ENCODE assay signal across 35 cellular contexts in the genomic region with DNA sequence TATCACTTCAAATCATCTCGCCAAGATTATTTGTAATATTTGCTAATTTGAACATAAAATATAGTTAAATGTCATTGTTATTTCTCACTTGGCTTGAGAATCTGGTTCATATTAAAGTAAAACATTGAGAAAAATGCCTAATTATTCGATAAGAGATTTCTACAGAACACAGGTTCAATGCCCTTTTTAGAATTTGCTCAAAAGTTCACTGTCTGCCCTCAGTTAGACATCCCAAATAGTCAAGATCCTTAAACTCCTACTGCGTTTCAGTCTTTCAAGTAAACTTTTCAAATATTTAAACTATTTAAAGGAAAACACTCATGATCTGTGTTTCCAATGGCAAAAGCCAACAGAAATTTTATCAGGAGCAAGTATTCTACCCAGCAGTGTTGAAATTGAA.
"Had no signal": no experiment of that assay in that cellular context is flagged by ENCODE, and none has a peak within 500 bp of the region (broad histone marks: within the 10 kb centered on the region; RNA-seq: fewer than 3 reads in every experiment).

No MANE protein-coding gene starts in this region.

- H3K27ac ChIP-seq: body of pancreas, brain microvascular endothelial cell, breast epithelium, VCaP had no signal

- H3K27me3 Mint-ChIP-seq: activated B cell treated with CpG ODN at 0.5 μM for 24 hours; activated CD4-positive, alpha-beta memory T cell treated with anti-CD3 and anti-CD28 coated beads for 36 hours; activated CD4-positive, alpha-beta T cell treated with anti-CD3 and anti-CD28 coated beads, Interleukin-2, amount 10 ng/mL, durations not matched to agents 24 days and 14 days; activated CD8-positive, alpha-beta T cell treated with anti-CD3 and anti-CD28 coated beads for 36 hours; activated naive CD8-positive, alpha-beta T cell treated with anti-CD3 and anti-CD28 coated beads for 36 hours had no signal

- H3K9me3 Mint-ChIP-seq: activated CD4-positive, alpha-beta T cell treated with anti-CD3 and anti-CD28 coated beads, Interleukin-2, amount 10 ng/mL, durations not matched to agents 24 days and 14 days; activated T-helper 1 cell treated with anti-CD3 and anti-CD28 coated beads, Interleukin-12 subunit alpha, Interleukin-12 subunit beta, Interleukin-2, Interleukin-4 antibody, amounts not matched to agents 30 ng/mL and 10 ng/mL and 1 ng/mL, durations not matched to agents 14 hours and 24 hours and 36 hours; T-helper 1 cell treated with Interleukin-12 subunit alpha and Interleukin-12 subunit beta and Interleukin-4 antibody, amounts not matched to agents 30 μg/mL and 1 μg/mL, for 36 hours; T-helper 2 cell treated with Interferon-gamma antibody and Interleukin-4, amounts not matched to agents 5 μg/mL and 100 μg/mL, for 36 hours had no signal

- H3K36me3 Mint-ChIP-seq: activated CD4-positive, alpha-beta memory T cell treated with anti-CD3 and anti-CD28 coated beads for 36 hours; activated naive CD4-positive, alpha-beta T cell treated with anti-CD3 and anti-CD28 coated beads, Interleukin-2, amount 50 U/mL, for 72 hours; activated naive CD8-positive, alpha-beta T cell treated with anti-CD3 and anti-CD28 coated beads for 36 hours had no signal

- H3K4me1 Mint-ChIP-seq: activated B cell treated with CpG ODN at 0.5 μM for 24 hours; activated CD4-positive, alpha-beta T cell treated with anti-CD3 and anti-CD28 coated beads, Interleukin-2, amount 10 ng/mL, durations not matched to agents 24 days and 14 days; activated naive CD8-positive, alpha-beta T cell treated with anti-CD3 and anti-CD28 coated beads for 36 hours had no signal

- H3K36me3 ChIP-seq: adrenal gland, brain microvascular endothelial cell, breast epithelium had no signal

- H3K9me3 ChIP-seq: adrenal gland, body of pancreas, breast epithelium had no signal

- FAIRE-seq: astrocyte, TTC549 had no signal

- H3K4me3 Mint-ChIP-seq: activated B cell treated with CpG ODN at 0.5 μM for 24 hours; activated CD4-positive, alpha-beta memory T cell treated with anti-CD3 and anti-CD28 coated beads for 36 hours; activated CD4-positive, alpha-beta T cell treated with anti-CD3 and anti-CD28 coated beads, Interleukin-2, amount 10 ng/mL, durations not matched to agents 24 days and 14 days; activated CD8-positive, alpha-beta T cell treated with anti-CD3 and anti-CD28 coated beads for 36 hours; activated naive CD4-positive, alpha-beta T cell treated with anti-CD3 and anti-CD28 coated beads for 36 hours; activated naive CD8-positive, alpha-beta T cell treated with anti-CD3 and anti-CD28 coated beads for 36 hours; activated T-cell treated with anti-CD3 and anti-CD28 coated beads, Interleukin-2, amount 50 U/mL, for 4 hours; activated T-cell treated with anti-CD3 and anti-CD28 coated beads, Interleukin-2, amount 50 U/mL, for 72 hours; activated T-helper 1 cell treated with anti-CD3 and anti-CD28 coated beads, Interleukin-12 subunit alpha, Interleukin-12 subunit beta, Interleukin-2, Interleukin-4 antibody, amounts not matched to agents 30 ng/mL and 10 ng/mL and 1 ng/mL, durations not matched to agents 14 hours and 24 hours and 36 hours; T-helper 1 cell treated with Interleukin-12 subunit alpha and Interleukin-12 subunit beta and Interleukin-4 antibody, amounts not matched to agents 30 μg/mL and 1 μg/mL, for 36 hours; T-helper 2 cell treated with Interferon-gamma antibody and Interleukin-4, amounts not matched to agents 5 μg/mL and 100 μg/mL, for 36 hours had no signal

- H3K4me1 ChIP-seq: body of pancreas, breast epithelium had no signal

- H3K27me3 ChIP-seq: adrenal gland, body of pancreas, brain microvascular endothelial cell, breast epithelium had no signal

- DNase-seq: activated B cell treated with CpG ODN at 0.5 μM for 24 hours; activated CD4-positive, alpha-beta memory T cell treated with anti-CD3 and anti-CD28 coated beads for 36 hours; activated CD4-positive, alpha-beta T cell treated with anti-CD3 and anti-CD28 coated beads for 4 hours; activated CD4-positive, alpha-beta T cell treated with anti-CD3 and anti-CD28 coated beads, Interleukin-2, amount 10 ng/mL, durations not matched to agents 24 days and 14 days; activated CD4-positive, alpha-beta T cell treated with anti-CD3 and anti-CD28 coated beads, Interleukin-2, amount 50 U/mL, for 1 hour; activated CD4-positive, alpha-beta T cell treated with anti-CD3 and anti-CD28 coated beads, Interleukin-2, amount 50 U/mL, for 4 hours; activated CD4-positive, CD25-positive, alpha-beta regulatory T cell treated with anti-CD3 and anti-CD28 coated beads, Interleukin-2, amount 50 U/mL, for 72 hours; activated CD8-positive, alpha-beta memory T cell treated with anti-CD3 and anti-CD28 coated beads, Interleukin-2, amount 50 U/mL, for 4 hours; activated CD8-positive, alpha-beta T cell treated with anti-CD3 and anti-CD28 coated beads for 36 hours; activated effector memory CD4-positive, alpha-beta T cell treated with anti-CD3 and anti-CD28 coated beads, Interleukin-2, amount 50 U/mL, for 16 hours; activated gamma-delta T cell treated with Interleukin-2 at 50 U/mL for 16 hours; activated naive CD4-positive, alpha-beta T cell; activated naive CD4-positive, alpha-beta T cell treated with anti-CD3 and anti-CD28 coated beads for 36 hours; activated naive CD4-positive, alpha-beta T cell treated with anti-CD3 and anti-CD28 coated beads, Interleukin-2, amount 50 U/mL, for 16 hours; activated naive CD8-positive, alpha-beta T cell treated with anti-CD3 and anti-CD28 coated beads for 36 hours; activated T-cell treated with anti-CD3 and anti-CD28 coated beads for 4 hours; activated T-cell treated with anti-CD3 and anti-CD28 coated beads, Interleukin-2, amount 50 U/mL, for 1 hour; activated T-cell treated with anti-CD3 and anti-CD28 coated beads, Interleukin-2, amount 50 U/mL, for 4 hours; activated T-cell treated with anti-CD3 and anti-CD28 coated beads, Interleukin-2, amount 50 U/mL, for 72 hours; adrenal gland; amniotic stem cell; aorta; body of pancreas; brain microvascular endothelial cell; central memory CD4-positive, alpha-beta T cell; T-helper 1 cell; T-helper 9 cell had no signal

- ATAC-seq: activated CD8-positive, alpha-beta T cell treated with anti-CD3 and anti-CD28 coated beads for 36 hours; activated naive CD4-positive, alpha-beta T cell treated with anti-CD3 and anti-CD28 coated beads, Interleukin-2, amount 50 U/mL, for 72 hours; activated T-cell treated with anti-CD3 and anti-CD28 coated beads, Interleukin-2, amount 50 U/mL, for 4 hours; activated T-cell treated with anti-CD3 and anti-CD28 coated beads, Interleukin-2, amount 50 U/mL, for 72 hours; body of pancreas had no signal

- H3K27ac Mint-ChIP-seq: activated B cell treated with CpG ODN at 0.5 μM for 24 hours; activated CD4-positive, alpha-beta memory T cell treated with anti-CD3 and anti-CD28 coated beads for 36 hours; activated CD4-positive, alpha-beta T cell treated with anti-CD3 and anti-CD28 coated beads, Interleukin-2, amount 10 ng/mL, durations not matched to agents 24 days and 14 days; activated CD8-positive, alpha-beta T cell treated with anti-CD3 and anti-CD28 coated beads for 36 hours; activated naive CD4-positive, alpha-beta T cell treated with anti-CD3 and anti-CD28 coated beads for 36 hours; activated naive CD4-positive, alpha-beta T cell treated with anti-CD3 and anti-CD28 coated beads, Interleukin-2, amount 50 U/mL, for 72 hours; activated naive CD8-positive, alpha-beta T cell treated with anti-CD3 and anti-CD28 coated beads for 36 hours; activated T-cell treated with anti-CD3 and anti-CD28 coated beads, Interleukin-2, amount 50 U/mL, for 72 hours; activated T-helper 1 cell treated with anti-CD3 and anti-CD28 coated beads, Interleukin-12 subunit alpha, Interleukin-12 subunit beta, Interleukin-2, Interleukin-4 antibody, amounts not matched to agents 30 ng/mL and 10 ng/mL and 1 ng/mL, durations not matched to agents 14 hours and 24 hours and 36 hours; T-helper 1 cell treated with Interleukin-12 subunit alpha and Interleukin-12 subunit beta and Interleukin-4 antibody, amounts not matched to agents 30 μg/mL and 1 μg/mL, for 36 hours; T-helper 2 cell treated with Interferon-gamma antibody and Interleukin-4, amounts not matched to agents 5 μg/mL and 100 μg/mL, for 36 hours had no signal

- H3K4me3 ChIP-seq: adrenal gland, body of pancreas, breast epithelium had no signal
